Comparison of ENCODE assay signal across 8 cellular contexts in the genomic region with DNA sequence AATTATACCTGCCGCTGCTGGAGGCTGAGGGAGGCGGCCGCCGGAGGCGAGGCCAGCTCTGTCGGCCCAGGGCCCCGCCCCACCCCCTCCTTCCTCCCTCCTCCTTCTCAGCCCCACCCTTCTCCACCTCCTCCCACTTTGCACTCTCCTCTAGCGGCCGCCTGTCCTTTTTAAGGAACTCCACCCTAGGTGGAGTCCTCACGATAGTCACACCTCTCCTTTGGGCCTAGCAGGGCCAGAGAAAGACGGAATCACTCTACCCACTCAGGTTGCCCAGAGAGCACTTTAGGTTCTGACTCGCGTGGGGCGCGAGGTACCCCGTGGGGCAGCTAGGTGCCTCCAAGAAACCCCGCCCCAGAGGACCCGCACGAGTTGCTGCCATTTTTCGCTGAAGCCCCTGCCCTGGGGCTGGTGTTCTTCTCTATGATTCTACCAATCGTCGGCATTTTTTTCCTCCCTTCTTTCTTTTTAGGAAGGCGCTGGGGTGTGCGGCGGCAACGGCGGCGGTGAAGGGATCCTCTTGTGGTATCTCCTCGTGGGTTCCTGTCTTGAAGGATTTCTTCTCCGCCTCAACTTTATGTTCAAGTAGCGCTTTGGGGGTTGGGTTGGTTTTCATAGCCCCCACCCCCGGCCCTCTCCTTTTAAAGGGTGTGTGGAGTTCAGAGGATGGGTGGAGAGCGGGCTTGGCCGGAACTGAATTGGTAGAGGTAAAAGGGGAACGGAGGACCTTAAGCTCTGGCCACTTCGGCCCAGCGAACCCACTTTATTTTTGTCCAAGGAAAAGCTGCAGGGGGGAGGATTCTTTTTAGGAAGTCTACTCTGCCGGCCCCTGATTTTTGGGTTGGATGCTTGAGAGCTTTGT. TPM values are rescaled to one million over a fixed set of nuclear protein-coding genes. Genes with fewer than 3 reads are reported as not detected.
A peak's percentile ranks its signal among the peaks of the same experiment; 100 is the strongest.
DNase-seq lines count a peak whose midpoint lies in the region; ATAC-seq and TF ChIP-seq lines count a peak whose summit lies in the region.

A gene (plus strand): TSS at position 136 of the 862 bp plus-strand sequence. CDS start 979 bp downstream, outside the sequence.

- DNase-seq in ACHN, result peak; percentile 40
- peak; percentile 10 for DNase-seq in activated CD4-positive, alpha-beta T cell treated with anti-CD3 and anti-CD28 coated beads, Interleukin-2, amount 50 U/mL, for 1 hour
- no peak for DNase-seq in epithelial cell of proximal tubule (ENCODE audit: low read depth)
- DNase-seq in naive thymus-derived CD4-positive, alpha-beta T cell, result peak in 6 of 9 donors; percentile 3 to 40 (median 8)
- DNase-seq in thyroid gland, result peak; percentile 57 to 61

- TF ChIP-seq POLR2A in thyroid gland (IDR thresholded peaks at IDR 0.05), result peak in 1 of 2 donors; percentile 25

- H3K27me3 Mint-ChIP-seq in naive thymus-derived CD4-positive, alpha-beta T cell, result peaks cover 0 to 4% (median 0%) of the 10 kb centered on the region in 5 donors

- no peaks in the 10 kb centered on the region for H3K27me3 ChIP-seq in naive thymus-derived CD4-positive, alpha-beta T cell (ENCODE audit: control insufficient read depth in 2 of 2, insufficient read depth in 2 of 2, low read length in 2 of 2)
- no peaks in the 10 kb centered on the region for H3K27me3 ChIP-seq in thyroid gland

- 1 to 2% methylated on average over 31 to 34 of the region's 38 CpGs for WGBS in thyroid gland, 2 donors

- H3K36me3 Mint-ChIP-seq in naive thymus-derived CD4-positive, alpha-beta T cell, result peaks cover 0 to 7% (median 0%) of the 10 kb centered on the region in 5 donors

- in situ Hi-C loops in ACHN (cut with HindIII; ENCODE audit: low pct_ligation_motif_present, low pct_unique_long_range_greater_than_20kb, low sequenced_read_pairs), result no loop called here

- CTCF ChIA-PET in naive thymus-derived CD4-positive, alpha-beta T cell (lab: Charles Lee), result interaction anchor here (0.5 kb wide), 1 partner anchor 595 kb away, joined by 4 read pairs; no protein-coding TSS in a partner anchor

- peak within 1 kb of the TSS; percentile 66 for H3K4me3 ChIP-seq in epithelial cell of proximal tubule (ENCODE audit: low read depth, low read length)
- peak within 1 kb of the TSS; percentile 41 for H3K4me3 ChIP-seq in naive thymus-derived CD4-positive, alpha-beta T cell (ENCODE audit: low read length)
- peak within 1 kb of the TSS in 2 of 3 donors; percentile 25 to 44 for H3K4me3 ChIP-seq in thyroid gland (replicated peaks in 1 of 3)

- peak; percentile 71 for ATAC-seq in GM19025 (IDR thresholded peaks at IDR 0.05; ENCODE audit: low read depth, unreplicated experiment)
- ATAC-seq in HG03354 (IDR thresholded peaks at IDR 0.05; ENCODE audit: poor library complexity, severe bottlenecking, unreplicated experiment), result peak; percentile 65
- ATAC-seq in naive thymus-derived CD4-positive, alpha-beta T cell, result peak; percentile 73
- no peak for ATAC-seq in HG02970 (IDR thresholded peaks at IDR 0.05; ENCODE audit: low FRiP score, unreplicated experiment)

- intact Hi-C loops in naive thymus-derived CD4-positive, alpha-beta T cell (cut with micrococcal nuclease), result loop anchor here in 1 of 2 donors (2.0 to 5.0 kb wide), 5 partner anchors 325 to 1072 kb away; a partner anchor contains a TSS
- intact Hi-C loops in thyroid gland (cut with DNase I), result no loop called here

- H3K27ac ChIP-seq in naive thymus-derived CD4-positive, alpha-beta T cell (ENCODE audit: low read depth, low read length), result no peak within 1 kb of the TSS
- H3K27ac ChIP-seq in thyroid gland, result peak within 1 kb of the TSS; percentile 31 to 69 (median 41)

- H3K9me3 Mint-ChIP-seq in naive thymus-derived CD4-positive, alpha-beta T cell, result no peaks in the 10 kb centered on the region

- no peaks in the 10 kb centered on the region for H3K36me3 ChIP-seq in naive thymus-derived CD4-positive, alpha-beta T cell (ENCODE audit: control insufficient read depth in 2 of 3, insufficient read depth in 3 of 3, low read length in 3 of 3)
- no peaks in the 10 kb centered on the region for H3K36me3 ChIP-seq in thyroid gland

- H3K27ac Mint-ChIP-seq in naive thymus-derived CD4-positive, alpha-beta T cell, result peak within 1 kb of the TSS in 6 of 9 donors; percentile 1 to 90 (median 32)

- H3K9me3 ChIP-seq in naive thymus-derived CD4-positive, alpha-beta T cell (ENCODE audit: control insufficient read depth in 2 of 3, low read length in 3 of 3), result no peaks in the 10 kb centered on the region
- no peaks in the 10 kb centered on the region for H3K9me3 ChIP-seq in thyroid gland

- H3K4me3 Mint-ChIP-seq in naive thymus-derived CD4-positive, alpha-beta T cell, result peak within 1 kb of the TSS; percentile 80 to 89 (median 84)

- peaks cover 0 to 5% of the 10 kb centered on the region in 2 donors for H3K4me1 ChIP-seq in naive thymus-derived CD4-positive, alpha-beta T cell (ENCODE audit: control insufficient read depth in 2 of 2, insufficient read depth in 2 of 2, low read length in 2 of 2)
- H3K4me1 ChIP-seq in thyroid gland, result no peaks in the 10 kb centered on the region

- TF ChIP-seq CTCF in epithelial cell of proximal tubule (conservative IDR thresholded peaks at IDR 0.05; ENCODE audit: low read depth, low read length), result no peak
- no peak for TF ChIP-seq CTCF in thyroid gland (IDR thresholded peaks at IDR 0.05)

- POLR2A ChIA-PET in naive thymus-derived CD4-positive, alpha-beta T cell (lab: Charles Lee), result interaction anchor here (1.1 kb wide), 1 partner anchor 10 kb away, joined by 5 read pairs; no protein-coding TSS in a partner anchor

- H3K4me1 Mint-ChIP-seq in naive thymus-derived CD4-positive, alpha-beta T cell, result peaks cover 5 to 48% (median 18%) of the 10 kb centered on the region in 7 donors

RNA-seq across cellular contexts. Expression of the gene that starts here (rescaled TPM):
- total RNA-seq in epithelial cell of proximal tubule (0.43 and 1.5 TPM in 2 replicates), thyroid gland (10 to 100 TPM in 3 of 4 donors, 1 to 10 TPM in 1; 9.0 to 14.3 (median 11.7) TPM)
- 10 to 100 TPM in 1 of 5 experiments, 1 to 10 TPM in 2, under 1 TPM in 2; 0.38 to 17.9 (median 6.3) TPM for total RNA-seq in naive thymus-derived CD4-positive, alpha-beta T cell
- under 1 TPM; 0.54 to 0.72 TPM for polyA plus RNA-seq in naive thymus-derived CD4-positive, alpha-beta T cell
